19 cellular contexts compared by ENCODE assay signal in genomic region chr12:119088917-119089667, GRCh38.
DNase-seq lines count a peak whose midpoint lies in the region; ATAC-seq, FAIRE-seq and TF ChIP-seq lines count a peak whose summit lies in the region.
"Had no signal": no experiment of that assay in that cellular context is flagged by ENCODE, and none has a peak within 500 bp of the region (broad histone marks: within the 10 kb centered on the region; RNA-seq: fewer than 3 reads in every experiment).

No MANE protein-coding gene starts in this region.

- H3K27ac ChIP-seq in K562 (ENCODE audit: extremely low read depth, low read depth, low read length) (no peak overlapping the region), right lobe of liver (no peak overlapping the region)
- H3K27ac ChIP-seq: GM23248, HL-60, Peyer's patch had no signal

- ATAC-seq in K562 = no peak
- no peak for ATAC-seq in GM21825 (IDR thresholded peaks at IDR 0.05; ENCODE audit: unreplicated experiment)
- ATAC-seq in right lobe of liver = no peak
- no peak for ATAC-seq in left colon

- no peak overlapping the region for H3K9ac ChIP-seq in K562 (ENCODE audit: insufficient read depth in 1 of 2, low read depth in 2 of 2, low read length in 2 of 2)
- H3K9ac ChIP-seq: GM23248 had no signal

- no peak for TF ChIP-seq EP300 in K562 (IDR thresholded peaks at IDR 0.05; ENCODE audit: low read length)

- CTCF ChIA-PET in K562 (lab: Yijun Ruan, JAX; ENCODE audit: low intra/inter-chr PET ratio) = no interaction called here

- H3K9me3 ChIP-seq in K562 (replicated peaks; ENCODE audit: control insufficient read depth, insufficient read depth, low read depth, low read length) = no peaks in the 10 kb centered on the region
- no peaks in the 10 kb centered on the region for H3K9me3 ChIP-seq in right lobe of liver
- H3K9me3 ChIP-seq: Peyer's patch had no signal

- in situ Hi-C loops in K562 (cut with MboI) = no loop called here

- H2AFZ ChIP-seq in K562 (ENCODE audit: low read depth, low read length) = no peak overlapping the region
- H2AFZ ChIP-seq: GM23248 had no signal

- no peak for FAIRE-seq in K562 (lab: Jason Lieb, UNC)
- FAIRE-seq: GM19239 had no signal

- no peak for TF ChIP-seq RAD21 in K562 (CRISPR knock-in tag; conservative IDR thresholded peaks at IDR 0.05 in 1 of 2, IDR thresholded peaks at IDR 0.05 in 1 of 2)

- WGBS in K562 (ENCODE audit: insufficient coverage, low coverage, missing lambda C conversion rate) = 0% methylated on average over 12 of the region's 12 CpGs
- WGBS in right lobe of liver (ENCODE audit: insufficient coverage, low coverage, low lambda C conversion rate, missing lambda C conversion rate) = 43% methylated on average over 10 of the region's 12 CpGs

- H3K79me2 ChIP-seq in K562 (ENCODE audit: control insufficient read depth, insufficient read depth, low read length) = no peaks in the 10 kb centered on the region

- H3K27me3 ChIP-seq in K562 (ENCODE audit: control insufficient read depth in 2 of 2, insufficient read depth in 2 of 2, low read length in 2 of 2) (no peaks in the 10 kb centered on the region), right lobe of liver (no peaks in the 10 kb centered on the region)
- H3K27me3 ChIP-seq: Peyer's patch had no signal

- no peak overlapping the region for H3K4me3 ChIP-seq in K562
- no peak overlapping the region for H3K4me3 ChIP-seq in right lobe of liver
- H3K4me3 ChIP-seq: GM23248, Peyer's patch had no signal

- H3K4me1 ChIP-seq in K562 (replicated peaks in 1 of 2; ENCODE audit: control insufficient read depth in 2 of 2, insufficient read depth in 2 of 2, low read length in 2 of 2) (no peaks in the 10 kb centered on the region), right lobe of liver (no peaks in the 10 kb centered on the region)
- H3K4me1 ChIP-seq: Peyer's patch had no signal

- H4K20me1 ChIP-seq in K562 (replicated peaks; ENCODE audit: control insufficient read depth, insufficient read depth, low read length) = no peaks in the 10 kb centered on the region; the same call in 1 of the 2 replicates

- H3K4me2 ChIP-seq in K562 (ENCODE audit: insufficient read depth, low read length) = no peak overlapping the region

- H3K9me1 ChIP-seq in K562 (ENCODE audit: control insufficient read depth, insufficient read depth, low read length) = no peaks in the 10 kb centered on the region

- no peak for TF ChIP-seq POLR2A in K562 (conservative IDR thresholded peaks at IDR 0.05)
- TF ChIP-seq POLR2A in right lobe of liver (IDR thresholded peaks at IDR 0.05) = no peak

- BruUV-seq in K562 (replicated peaks; lab: Mats Ljungman, UMichigan) = no TSS peak

- POLR2A ChIA-PET in K562 (lab: Yijun Ruan, JAX) = no interaction called here

- intact Hi-C loops in K562 (cut with micrococcal nuclease) = no loop called here
- intact Hi-C loops in right lobe of liver (cut with DNase I) = no loop called here
- intact Hi-C loops in left colon (cut with DNase I, micrococcal nuclease) = no loop called here

- no peak for TF ChIP-seq CTCF in K562 (IDR thresholded peaks at IDR 0.05 in 2 of 3, conservative IDR thresholded peaks at IDR 0.05 in 1 of 3; ENCODE audit: insufficient read depth in 2 of 3, low read depth in 1 of 3, low read length in 3 of 3)
- no peak for TF ChIP-seq CTCF in right lobe of liver (IDR thresholded peaks at IDR 0.05)

- DNase-seq in ELF-1 (ENCODE audit: low read depth, low spot score) (peak; percentile 72), NCI-H146 (lab: John Stamatoyannopoulos, UW) (peak; percentile 86), K562 (ENCODE audit: extremely low read depth in 1 of 4, low spot score in 3 of 4) (peak in 1 of 4 experiments; percentile 34), iPS-NIHi11 (ENCODE audit: low spot score) (peak; percentile 86), right lobe of liver (no peak), left colon (no peak)
- DNase-seq: DMS53, GM23248, HFFc6, Karpas-422, MM.1S, NCI-H1105, NCI-H187 treated with DMSO at 0.1 percent for 48 hours, NCI-H226, Peyer's patch, SHP77 had no signal

- H3K36me3 ChIP-seq in K562 (ENCODE audit: control insufficient read depth, insufficient read depth, low read length) (no peaks in the 10 kb centered on the region), right lobe of liver (no peaks in the 10 kb centered on the region)
- H3K36me3 ChIP-seq: Peyer's patch had no signal

TF ChIP-seq in K562, 482 proteins besides CTCF, POLR2A, EP300 and RAD21:
- TF ChIP-seq MBD1 (CRISPR knock-in tag; IDR thresholded peaks at IDR 0.05) (no peak), RBM25 (IDR thresholded peaks at IDR 0.05; ENCODE audit: low read depth, low read length, severe bottlenecking) (peak; percentile 6), RCOR1 (IDR thresholded peaks at IDR 0.05; ENCODE audit: borderline replicate concordance in 1 of 2, low read depth in 2 of 2, low read length in 2 of 2) (no peak)

Comparison
In these comparisons a context has a peak if more than half of its experiments do, and no peak if none do; other contexts are left out.
1. DNase-seq: peak in ELF-1 (single experiment), NCI-H146 (single experiment) and iPS-NIHi11 (single experiment); none in right lobe of liver (0 of 3) and left colon (0 of 2).